ENCODE assay signal across 38 cellular contexts in genomic region chr1:5572794-5573193, GRCh38.
"Had no signal": no experiment of that assay in that cellular context is flagged by ENCODE, and none has a peak within 500 bp of the region (broad histone marks: within the 10 kb centered on the region; RNA-seq: fewer than 3 reads in every experiment).

No MANE protein-coding gene starts in this region.

- H3K4me1 Mint-ChIP-seq: activated B cell treated with CpG ODN at 0.5 μM for 24 hours; activated naive CD8-positive, alpha-beta T cell treated with anti-CD3 and anti-CD28 coated beads for 36 hours; activated T-helper 17 cell treated with anti-CD3 and anti-CD28 coated beads, Interleukin-2, amount 50 U/mL, for 72 hours; T-cell had no signal

- H3K9me3 ChIP-seq: Peyer's patch had no signal

- H3K36me3 ChIP-seq: brain microvascular endothelial cell, Peyer's patch had no signal

- H3K27me3 ChIP-seq: brain microvascular endothelial cell, Peyer's patch had no signal

- H3K27ac ChIP-seq: brain microvascular endothelial cell, KMS-11, Peyer's patch, VCaP had no signal

- H3K27me3 Mint-ChIP-seq: activated CD4-positive, alpha-beta memory T cell treated with anti-CD3 and anti-CD28 coated beads, Interleukin-2, amount 10 ng/mL, durations not matched to agents 7 days and 5 days had no signal

- H3K4me3 ChIP-seq: Peyer's patch had no signal

- DNase-seq: activated B cell treated with CpG ODN at 0.5 μM for 24 hours; activated CD4-positive, alpha-beta memory T cell treated with anti-CD3 and anti-CD28 coated beads, Interleukin-2, amount 10 ng/mL, durations not matched to agents 7 days and 5 days; activated CD4-positive, alpha-beta T cell treated with anti-CD3 and anti-CD28 coated beads for 4 hours; activated CD4-positive, alpha-beta T cell treated with anti-CD3 and anti-CD28 coated beads, Interleukin-2, amount 50 U/mL, for 1 hour; activated CD4-positive, CD25-positive, alpha-beta regulatory T cell treated with anti-CD3 and anti-CD28 coated beads, Interleukin-2, amount 50 U/mL, for 72 hours; activated effector memory CD4-positive, alpha-beta T cell treated with anti-CD3 and anti-CD28 coated beads, Interleukin-2, amount 50 U/mL, for 16 hours; activated naive CD4-positive, alpha-beta T cell; activated naive CD4-positive, alpha-beta T cell treated with anti-CD3 and anti-CD28 coated beads, Interleukin-2, amount 50 U/mL, for 16 hours; activated naive CD8-positive, alpha-beta T cell treated with anti-CD3 and anti-CD28 coated beads for 36 hours; activated T-cell treated with anti-CD3 and anti-CD28 coated beads, Interleukin-2, amount 50 U/mL, for 1 hour; activated T-cell treated with anti-CD3 and anti-CD28 coated beads, Interleukin-2, amount 50 U/mL, for 72 hours; amniotic stem cell; aorta; brain microvascular endothelial cell; MM.1S; MV-4-11; NCI-H1092; NCI-H146; NCI-H187; NCI-H2029 treated with DMSO at 0.1 percent for 48 hours; NCI-H2107; NCI-H2171; NCI-H510A; NCI-H526; NCI-H748 treated with DMSO at 0.1 percent for 48 hours; NK-92 treated with Interleukin-12 subunit alpha and Interleukin-12 subunit beta, amount 100 ng/mL, for 24 hours; PC-3; Peyer's patch; RPMI8226; SIG-M5; T-cell; T-helper 2 cell; T-helper 9 cell had no signal

- H3K4me3 Mint-ChIP-seq: activated B cell treated with CpG ODN at 0.5 μM for 24 hours; activated CD4-positive, alpha-beta memory T cell treated with anti-CD3 and anti-CD28 coated beads, Interleukin-2, amount 10 ng/mL, durations not matched to agents 7 days and 5 days; activated naive CD8-positive, alpha-beta T cell treated with anti-CD3 and anti-CD28 coated beads for 36 hours; activated T-cell treated with anti-CD3 and anti-CD28 coated beads, Interleukin-2, amount 50 U/mL, for 72 hours; activated T-helper 17 cell treated with anti-CD3 and anti-CD28 coated beads, Interleukin-2, amount 50 U/mL, for 72 hours; T-cell had no signal

- H3K27ac Mint-ChIP-seq: activated B cell treated with CpG ODN at 0.5 μM for 24 hours; activated CD4-positive, alpha-beta memory T cell treated with anti-CD3 and anti-CD28 coated beads, Interleukin-2, amount 10 ng/mL, durations not matched to agents 7 days and 5 days; activated naive CD8-positive, alpha-beta T cell treated with anti-CD3 and anti-CD28 coated beads for 36 hours; activated T-cell treated with anti-CD3 and anti-CD28 coated beads, Interleukin-2, amount 50 U/mL, for 72 hours; activated T-helper 17 cell treated with anti-CD3 and anti-CD28 coated beads, Interleukin-2, amount 50 U/mL, for 72 hours; T-cell had no signal

- H3K4me1 ChIP-seq: Peyer's patch had no signal

- ATAC-seq: activated T-cell treated with anti-CD3 and anti-CD28 coated beads, Interleukin-2, amount 50 U/mL, for 72 hours; activated T-helper 17 cell treated with anti-CD3 and anti-CD28 coated beads, Interleukin-2, amount 50 U/mL, for 72 hours; PC-3; Right ventricle myocardium inferior; SK-N-SH treated with all-trans-retinoic acid at 6 μM for 48 hours; T-cell had no signal

- H3K9ac ChIP-seq: KMS-11 had no signal

- H3K36me3 Mint-ChIP-seq: activated naive CD8-positive, alpha-beta T cell treated with anti-CD3 and anti-CD28 coated beads for 36 hours; T-cell had no signal
